In genomic region chr13:112740502-112741131, GRCh38 we compare ENCODE assay signal across 10 cellular contexts. TPM values are rescaled to one million over a fixed set of nuclear protein-coding genes. Genes with fewer than 3 reads are reported as not detected.
A peak's percentile ranks its signal among the peaks of the same experiment; 100 is the strongest.
DNase-seq lines count a peak whose midpoint lies in the region; ATAC-seq and TF ChIP-seq lines count a peak whose summit lies in the region.
"Had no signal": no experiment of that assay in that cellular context is flagged by ENCODE, and none has a peak within 500 bp of the region (broad histone marks: within the 10 kb centered on the region; RNA-seq: fewer than 3 reads in every experiment).

No MANE protein-coding gene starts in this region.

- peaks cover 6% of the 10 kb centered on the region for H3K36me3 Mint-ChIP-seq in endodermal cell (ENCODE audit: low read depth)
- no peaks in the 10 kb centered on the region for H3K36me3 Mint-ChIP-seq in Calu3 (ENCODE audit: insufficient read depth, unreplicated experiment)
- H3K36me3 Mint-ChIP-seq: activated naive CD8-positive, alpha-beta T cell treated with anti-CD3 and anti-CD28 coated beads, Interleukin-2, amount 10 ng/mL, durations not matched to agents 7 days and 5 days had no signal

- H3K27me3 Mint-ChIP-seq in endodermal cell (ENCODE audit: insufficient read depth) (no peaks in the 10 kb centered on the region), Calu3 (ENCODE audit: unreplicated experiment) (no peaks in the 10 kb centered on the region)
- H3K27me3 Mint-ChIP-seq: activated naive CD8-positive, alpha-beta T cell treated with anti-CD3 and anti-CD28 coated beads, Interleukin-2, amount 10 ng/mL, durations not matched to agents 7 days and 5 days had no signal

- intact Hi-C loops in ascending aorta (cut with DNase I): no loop called here
- intact Hi-C loops in left ventricle myocardium superior (cut with micrococcal nuclease): no loop called here
- intact Hi-C loops in sigmoid colon (cut with DNase I): no loop called here
- intact Hi-C loops in Calu3 (cut with micrococcal nuclease; ENCODE audit: unreplicated experiment): no loop called here

- H3K9me3 Mint-ChIP-seq in endodermal cell: no peaks in the 10 kb centered on the region
- no peaks in the 10 kb centered on the region for H3K9me3 Mint-ChIP-seq in Calu3 (ENCODE audit: low read depth, unreplicated experiment)
- H3K9me3 Mint-ChIP-seq: activated naive CD8-positive, alpha-beta T cell treated with anti-CD3 and anti-CD28 coated beads, Interleukin-2, amount 10 ng/mL, durations not matched to agents 7 days and 5 days had no signal

- H3K36me3 ChIP-seq in ascending aorta (no peaks in the 10 kb centered on the region), sigmoid colon (no peaks in the 10 kb centered on the region), endodermal cell (ENCODE audit: control insufficient read depth, insufficient read depth, low read length) (no peaks in the 10 kb centered on the region)

- H3K27me3 ChIP-seq in ascending aorta (no peaks in the 10 kb centered on the region), sigmoid colon (no peaks in the 10 kb centered on the region), endodermal cell (ENCODE audit: control insufficient read depth, insufficient read depth, low read length, poor library complexity, severe bottlenecking) (no peaks in the 10 kb centered on the region)

- TF ChIP-seq POLR2A in sigmoid colon (IDR thresholded peaks at IDR 0.05): no peak

- H3K4me1 Mint-ChIP-seq in endodermal cell (peaks cover 20% of the 10 kb centered on the region), Calu3 (ENCODE audit: low read depth, unreplicated experiment) (peaks cover 20% of the 10 kb centered on the region)
- H3K4me1 Mint-ChIP-seq: activated naive CD8-positive, alpha-beta T cell treated with anti-CD3 and anti-CD28 coated beads, Interleukin-2, amount 10 ng/mL, durations not matched to agents 7 days and 5 days had no signal

- DNase-seq in ELF-1 (ENCODE audit: low read depth, low spot score): peak; percentile 74
- no peak for DNase-seq in ascending aorta (ENCODE audit: low spot score in 2 of 2)
- DNase-seq in left ventricle myocardium superior: peak; percentile 87
- DNase-seq in sigmoid colon: peak; percentile 83
- DNase-seq in endodermal cell: no peak
- DNase-seq in Calu3: no peak
- DNase-seq: activated naive CD8-positive, alpha-beta T cell treated with anti-CD3 and anti-CD28 coated beads, Interleukin-2, amount 10 ng/mL, durations not matched to agents 7 days and 5 days; DMS79 treated with DMSO at 0.1 percent for 48 hours had no signal

- H3K27ac ChIP-seq in ascending aorta (peak overlapping the region; percentile 25 to 40), sigmoid colon (peak overlapping the region in 3 of 4 donors; percentile 16 to 38 (median 22)), endodermal cell (ENCODE audit: low read depth, low read length) (no peak overlapping the region)

- CTCF ChIA-PET in Calu3 (lab: Charles Lee): no interaction called here

- TF ChIP-seq CTCF in ascending aorta (IDR thresholded peaks at IDR 0.05) (no peak), sigmoid colon (IDR thresholded peaks at IDR 0.05) (no peak), endodermal cell (conservative IDR thresholded peaks at IDR 0.05) (no peak), Calu3 (IDR thresholded peaks at IDR 0.05; ENCODE audit: unreplicated experiment) (no peak)

- WGBS in sigmoid colon, 2 donors: 75 to 85% methylated on average over 19 of the region's 19 CpGs
- 87 to 95% methylated on average over 17 to 19 of the region's 19 CpGs for WGBS in endodermal cell (ENCODE audit: insufficient coverage in 1 of 2, insufficient read length in 1 of 2), 2 experiments

- H3K4me3 Mint-ChIP-seq in endodermal cell: no peak overlapping the region
- H3K4me3 Mint-ChIP-seq in Calu3 (ENCODE audit: low read depth, unreplicated experiment): no peak overlapping the region
- H3K4me3 Mint-ChIP-seq: activated naive CD8-positive, alpha-beta T cell treated with anti-CD3 and anti-CD28 coated beads, Interleukin-2, amount 10 ng/mL, durations not matched to agents 7 days and 5 days had no signal

- no peaks in the 10 kb centered on the region for H3K4me1 ChIP-seq in ascending aorta
- H3K4me1 ChIP-seq in sigmoid colon: peaks cover 0 to 6% (median 0%) of the 10 kb centered on the region in 4 donors
- H3K4me1 ChIP-seq in endodermal cell (ENCODE audit: control insufficient read depth, insufficient read depth, low read length): no peaks in the 10 kb centered on the region

- H3K27ac Mint-ChIP-seq in endodermal cell (no peak overlapping the region), Calu3 (ENCODE audit: unreplicated experiment) (no peak overlapping the region)
- H3K27ac Mint-ChIP-seq: activated naive CD8-positive, alpha-beta T cell treated with anti-CD3 and anti-CD28 coated beads, Interleukin-2, amount 10 ng/mL, durations not matched to agents 7 days and 5 days had no signal

- no peak overlapping the region for H3K4me3 ChIP-seq in ascending aorta
- H3K4me3 ChIP-seq in sigmoid colon: no peak overlapping the region
- no peak overlapping the region for H3K4me3 ChIP-seq in endodermal cell (ENCODE audit: low read length)

- peak; percentile 77 for ATAC-seq in left ventricle myocardium superior
- ATAC-seq in GM21619 (IDR thresholded peaks at IDR 0.05; ENCODE audit: unreplicated experiment): no peak
- ATAC-seq in GM18517 (IDR thresholded peaks at IDR 0.05; ENCODE audit: unreplicated experiment): no peak

- H3K9me3 ChIP-seq in ascending aorta: no peaks in the 10 kb centered on the region
- H3K9me3 ChIP-seq in sigmoid colon: no peaks in the 10 kb centered on the region
- H3K9me3 ChIP-seq in endodermal cell (ENCODE audit: control insufficient read depth, low read length): no peaks in the 10 kb centered on the region

- TF ChIP-seq EP300 in sigmoid colon (IDR thresholded peaks at IDR 0.05): no peak

- BruUV-seq in Calu3 (replicated peaks; lab: Mats Ljungman, UMichigan): no TSS peak

- no peak overlapping the region for H3K9ac ChIP-seq in endodermal cell (ENCODE audit: extremely low read depth, low read length, poor library complexity, severe bottlenecking)

RNA-seq across cellular contexts. Expression of gene ATP11A, which starts 50.8 kb away (rescaled TPM):
- 50.1 TPM for total RNA-seq in ascending aorta
- total RNA-seq in left ventricle myocardium superior: 102 TPM
- 10 to 100 TPM in 2 of 4 donors, 1 to 10 TPM in 2; 9.6 to 22.9 (median 15.9) TPM for total RNA-seq in sigmoid colon
- 1 to 10 TPM in 2 of 3 donors, under 1 TPM in 1; 0.69 to 8.5 (median 3.0) TPM for polyA plus RNA-seq in sigmoid colon
- total RNA-seq in endodermal cell: 100 to 1,000 TPM; 122 to 140 TPM
- 32.6 TPM for polyA plus RNA-seq in endodermal cell (2013, experiment 1 of 2)
- 30.0 TPM for polyA plus RNA-seq in endodermal cell (2013, experiment 2 of 2)
- total RNA-seq in Calu3 (2022): 113 and 115 TPM in 2 replicates

Comparison
In these comparisons a context has a peak if more than half of its experiments do, and no peak if none do; other contexts are left out.
1. DNase-seq: peak in ELF-1 (single experiment), left ventricle myocardium superior (single experiment) and sigmoid colon (single experiment); none in ascending aorta (0 of 2), endodermal cell (single experiment) and Calu3 (single experiment).